Comparison of ENCODE assay signal across 2 cellular contexts in genomic region chr3:43071313-43071893, GRCh38.
TF ChIP-seq lines count a peak whose summit lies in the region.

No MANE protein-coding gene starts in this region.

TF ChIP-seq in HEK293T, 16 proteins besides CTCF, POLR2A, EP300 and RAD21:
- no peak for TF ChIP-seq BHLHE40 (IDR thresholded peaks at IDR 0.05; ENCODE audit: borderline replicate concordance)
- TF ChIP-seq ELF4 (IDR thresholded peaks at IDR 0.05) = no peak
- TF ChIP-seq ZNF384 (IDR thresholded peaks at IDR 0.05) = no peak
- no peak for TF ChIP-seq ARNT (IDR thresholded peaks at IDR 0.05)
- no peak for TF ChIP-seq FOXM1 (IDR thresholded peaks at IDR 0.05; ENCODE audit: borderline replicate concordance)
- TF ChIP-seq PKNOX1 (IDR thresholded peaks at IDR 0.05) = no peak

TF ChIP-seq in K562, 482 proteins besides CTCF, POLR2A, EP300 and RAD21 (continued from another document):
- TF ChIP-seq SMC3 (conservative IDR thresholded peaks at IDR 0.05; ENCODE audit: insufficient read depth, low read depth, low read length) (peak; percentile 31; the same call in 1 of the 2 replicates), RB1 (IDR thresholded peaks at IDR 0.05; ENCODE audit: low read depth) (peak; percentile 35; the same call in 1 of the 2 replicates), SRF (CRISPR knock-in tag; IDR thresholded peaks at IDR 0.05) (peak in 1 of 2 experiments; percentile 90; a peak in 1 of 4 replicates), E2F6 (IDR thresholded peaks at IDR 0.05; ENCODE audit: borderline replicate concordance in 1 of 2, extremely low read depth in 1 of 2, insufficient read depth in 1 of 2, insufficient read length in 1 of 2, low read depth in 1 of 2, low read length in 1 of 2, poor library complexity in 1 of 2, severe bottlenecking in 1 of 2) (no peak), CEBPG (CRISPR knock-in tag; IDR thresholded peaks at IDR 0.05) (peak; percentile 65), CEBPG (tag; conservative IDR thresholded peaks at IDR 0.05 in 1 of 2, IDR thresholded peaks at IDR 0.05 in 1 of 2) (0 out of 4 replicates have a peak, but pooled peaks of 1 of the 2 experiments have one; percentile 13), NELFE (IDR thresholded peaks at IDR 0.05; ENCODE audit: insufficient read depth, insufficient read length) (no peak), ZNF830 (CRISPR knock-in tag; IDR thresholded peaks at IDR 0.05) (no peak), TRIM28 (IDR thresholded peaks at IDR 0.05) (no peak), CTCFL (IDR thresholded peaks at IDR 0.05; ENCODE audit: borderline replicate concordance, insufficient read depth, low read depth, low read length, poor library complexity, severe bottlenecking) (peak; percentile 34), FOS (IDR thresholded peaks at IDR 0.05; ENCODE audit: extremely low read depth, insufficient read length) (no peak), SOX6 (IDR thresholded peaks at IDR 0.05) (0 out of 2 replicates have a peak, but pooled peaks have one; percentile 17), TEAD1 (CRISPR knock-in tag; IDR thresholded peaks at IDR 0.05) (peak in 1 of 2 experiments; percentile 64; a peak in 1 of 4 replicates), CEBPB (tag; IDR thresholded peaks at IDR 0.05) (peak; percentile 84), KLF16 (IDR thresholded peaks at IDR 0.05) (0 out of 2 replicates have a peak, but pooled peaks have one; percentile 44), MCM7 (IDR thresholded peaks at IDR 0.05) (no peak), ATF1 (CRISPR knock-in tag; IDR thresholded peaks at IDR 0.05) (no peak), ATF1 (tag; IDR thresholded peaks at IDR 0.05) (0 out of 2 replicates have a peak, but pooled peaks have one; percentile 31)
